Comparison of ENCODE assay signal across 37 cellular contexts in the genomic region with DNA sequence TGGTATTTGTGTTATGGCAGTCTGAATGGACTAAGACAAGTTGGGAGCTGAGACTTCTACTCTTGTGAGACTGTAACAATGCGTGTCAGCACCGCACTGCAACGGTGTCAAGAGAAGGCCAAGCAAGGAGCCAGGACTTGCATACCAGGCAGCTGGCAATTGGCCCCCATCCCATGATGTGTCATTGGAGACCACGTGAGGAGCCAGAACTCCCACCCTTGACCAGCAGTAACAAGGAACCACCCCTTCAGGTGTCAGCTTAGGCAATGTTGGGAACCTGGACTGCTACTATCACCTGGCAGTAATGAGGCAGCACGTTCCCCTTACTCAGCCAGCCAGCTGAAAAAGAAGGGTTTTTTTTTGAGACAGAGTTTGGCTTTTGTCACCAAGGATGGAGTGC. TPM values are rescaled to one million over a fixed set of nuclear protein-coding genes. Genes with fewer than 3 reads are reported as not detected.
"Had no signal": no experiment of that assay in that cellular context is flagged by ENCODE, and none has a peak within 500 bp of the region (broad histone marks: within the 10 kb centered on the region; RNA-seq: fewer than 3 reads in every experiment).

No MANE protein-coding gene starts in this region.

- H3K27ac Mint-ChIP-seq: immature natural killer cell; naive thymus-derived CD8-positive, alpha-beta T cell; nephron; progenitor cell of endocrine pancreas; stimulated activated memory B cell treated with anti-CD40 and anti-IgM and Interleukin-4, amounts not matched to agents 10 μg/mL and 1 μg/mL and 100 μg/mL, for 72 hours; stimulated activated naive CD8-positive, alpha-beta T cell treated with anti-CD3 and anti-CD28 coated beads, Interleukin-15, amount 100 ng/mL, for 72 hours had no signal

- DNase-seq: hippocampal formation; immature natural killer cell; kidney; left colon; left lung; lower lobe of right lung; mammary epithelial cell; mesenchymal stem cell; naive thymus-derived CD8-positive, alpha-beta T cell; occipital lobe; right lobe of liver; stimulated activated CD4-positive, alpha-beta T cell treated with anti-CD3 and anti-CD28 coated beads, Interleukin-1b, Interleukin-23, amount 100 ng/mL, for 48 hours; stimulated activated CD4-positive, alpha-beta T cell treated with anti-CD3 and anti-CD28 coated beads, Interleukin-2, amount 100 ng/mL, for 48 hours; stimulated activated CD4-positive, alpha-beta T cell treated with anti-CD3 and anti-CD28 coated beads, Interleukin-4, amount 100 ng/mL, for 4 hours; stimulated activated CD8-positive, alpha-beta memory T cell treated with anti-CD3 and anti-CD28 coated beads, Interleukin-4, amount 100 ng/mL, for 48 hours; stimulated activated naive CD4-positive, alpha-beta T cell treated with Interleukin-2 at 50 U/mL for 16 hours; stimulated activated naive CD8-positive, alpha-beta T cell treated with anti-CD3 and anti-CD28 coated beads, Interleukin-15, amount 100 ng/mL, for 72 hours; substantia nigra; testis; thyroid gland; transverse colon; upper lobe of left lung had no signal

- H3K4me1 Mint-ChIP-seq: immature natural killer cell; naive thymus-derived CD8-positive, alpha-beta T cell; nephron; stimulated activated memory B cell treated with anti-CD40 and anti-IgM and Interleukin-4, amounts not matched to agents 10 μg/mL and 1 μg/mL and 100 μg/mL, for 72 hours had no signal

- ATAC-seq: left colon; left lung; lower lobe of right lung; naive thymus-derived CD8-positive, alpha-beta T cell; right lobe of liver; stimulated activated memory B cell treated with anti-CD40 and anti-IgM and Interleukin-4, amounts not matched to agents 10 μg/mL and 1 μg/mL and 100 μg/mL, for 72 hours; stimulated activated naive CD8-positive, alpha-beta T cell treated with anti-CD3 and anti-CD28 coated beads, Interleukin-15, amount 100 ng/mL, for 72 hours had no signal

- H3K27me3 ChIP-seq: left lung, neutrophil, right atrium auricular region, right lobe of liver, testis, thyroid gland, transverse colon, upper lobe of left lung, vagina had no signal

- H3K9me3 Mint-ChIP-seq: nephron; neural crest cell; stimulated activated memory B cell treated with anti-CD40 and anti-IgM and Interleukin-4, amounts not matched to agents 10 μg/mL and 1 μg/mL and 100 μg/mL, for 72 hours; stimulated activated naive CD8-positive, alpha-beta T cell treated with anti-CD3 and anti-CD28 coated beads, Interleukin-15, amount 100 ng/mL, for 72 hours had no signal

- H3K9me3 ChIP-seq: lower lobe of right lung, neutrophil, right lobe of liver, testis, thyroid gland, transverse colon, upper lobe of left lung, vagina had no signal

- H3K36me3 ChIP-seq: left lung, lower lobe of right lung, neutrophil, right atrium auricular region, right lobe of liver, thyroid gland, transverse colon, upper lobe of left lung, vagina had no signal

- H3K4me3 ChIP-seq: left lung, lower lobe of right lung, right atrium auricular region, right lobe of liver, smooth muscle cell, testis, thyroid gland, transverse colon, upper lobe of left lung, vagina had no signal

- H3K4me2 ChIP-seq: smooth muscle cell had no signal

- H3K27ac ChIP-seq: left lung, lower lobe of right lung, neutrophil, right atrium auricular region, right lobe of liver, testis, thyroid gland, transverse colon, upper lobe of left lung, vagina had no signal

- H3K27me3 Mint-ChIP-seq: naive thymus-derived CD8-positive, alpha-beta T cell; progenitor cell of endocrine pancreas; stimulated activated memory B cell treated with anti-CD40 and anti-IgM and Interleukin-4, amounts not matched to agents 10 μg/mL and 1 μg/mL and 100 μg/mL, for 72 hours; stimulated activated naive CD8-positive, alpha-beta T cell treated with anti-CD3 and anti-CD28 coated beads, Interleukin-15, amount 100 ng/mL, for 72 hours had no signal

- H3K4me3 Mint-ChIP-seq: immature natural killer cell; naive thymus-derived CD8-positive, alpha-beta T cell; nephron; neural crest cell; stimulated activated memory B cell treated with anti-CD40 and anti-IgM and Interleukin-4, amounts not matched to agents 10 μg/mL and 1 μg/mL and 100 μg/mL, for 72 hours; stimulated activated naive CD8-positive, alpha-beta T cell treated with anti-CD3 and anti-CD28 coated beads, Interleukin-15, amount 100 ng/mL, for 72 hours had no signal

- H3K36me3 Mint-ChIP-seq: immature natural killer cell; naive thymus-derived CD8-positive, alpha-beta T cell; stimulated activated memory B cell treated with anti-CD40 and anti-IgM and Interleukin-4, amounts not matched to agents 10 μg/mL and 1 μg/mL and 100 μg/mL, for 72 hours had no signal

- H3K4me1 ChIP-seq: lower lobe of right lung, right atrium auricular region, right lobe of liver, testis, thyroid gland, transverse colon, upper lobe of left lung, vagina had no signal

RNA-seq across cellular contexts. Expression of gene SCYGR1, which starts 51.5 kb away (rescaled TPM):
- total RNA-seq: kidney; left colon; left lung; liver; lower lobe of right lung; mammary epithelial cell; mucosa of gallbladder; naive thymus-derived CD8-positive, alpha-beta T cell; neural crest cell; occipital lobe; osteocyte; progenitor cell of endocrine pancreas; pulmonary artery endothelial cell; renal cortical epithelial cell; right atrium auricular region; right lobe of liver; skeletal muscle tissue; smooth muscle cell; testis; thyroid gland; transverse colon; upper lobe of left lung; urinary bladder; vagina had no signal
